27 cellular contexts compared by ENCODE assay signal in the genomic region with DNA sequence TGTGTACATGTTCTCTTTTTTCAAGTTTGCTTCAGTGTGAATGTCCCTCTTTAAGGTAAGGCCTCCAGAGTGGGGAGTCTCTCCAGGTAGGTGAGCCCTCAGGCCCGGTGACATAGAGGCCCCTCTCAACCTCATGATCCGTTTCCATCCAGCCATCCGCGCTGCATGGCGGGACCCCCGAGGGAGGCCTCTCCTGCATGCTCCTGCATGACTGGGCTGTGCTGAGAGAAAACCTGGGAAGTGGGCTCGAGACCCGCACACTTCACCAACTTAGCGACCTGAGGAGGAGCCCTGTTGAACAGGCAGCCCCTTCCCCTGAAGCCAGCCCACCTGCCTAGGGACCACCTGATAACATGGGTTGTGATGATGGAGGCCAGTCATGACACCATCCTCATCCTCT.
"Had no signal": no experiment of that assay in that cellular context is flagged by ENCODE, and none has a peak within 500 bp of the region (broad histone marks: within the 10 kb centered on the region; RNA-seq: fewer than 3 reads in every experiment).

No MANE protein-coding gene starts in this region.

- H3K27me3 ChIP-seq: breast epithelium had no signal

- H3K4me1 Mint-ChIP-seq: activated B cell treated with CpG ODN at 0.5 μM for 24 hours; activated naive CD4-positive, alpha-beta T cell treated with anti-CD3 and anti-CD28 coated beads, Interleukin-2, amount 50 U/mL, for 24 hours had no signal

- H3K9me3 Mint-ChIP-seq: activated B cell treated with CpG ODN at 0.5 μM for 24 hours; activated CD4-positive, alpha-beta T cell treated with anti-CD3 and anti-CD28 coated beads, Interleukin-2, amount 10 ng/mL, durations not matched to agents 24 days and 14 days; activated naive CD4-positive, alpha-beta T cell treated with anti-CD3 and anti-CD28 coated beads, Interleukin-2, amount 50 U/mL, for 24 hours; activated T-cell treated with anti-CD3 and anti-CD28 coated beads, Interleukin-2, amount 50 U/mL, for 24 hours; activated T-helper 1 cell treated with anti-CD3 and anti-CD28 coated beads, Interleukin-12 subunit alpha, Interleukin-12 subunit beta, Interleukin-2, Interleukin-4 antibody, amounts not matched to agents 30 ng/mL and 10 ng/mL and 1 ng/mL, durations not matched to agents 14 hours and 24 hours and 36 hours; T-cell had no signal

- H3K27me3 Mint-ChIP-seq: activated B cell treated with CpG ODN at 0.5 μM for 24 hours; activated CD4-positive, alpha-beta T cell treated with anti-CD3 and anti-CD28 coated beads, Interleukin-2, amount 10 ng/mL, durations not matched to agents 24 days and 14 days; activated CD8-positive, alpha-beta memory T cell treated with anti-CD3 and anti-CD28 coated beads, Interleukin-2, amount 10 ng/mL, durations not matched to agents 7 days and 5 days; activated naive CD4-positive, alpha-beta T cell treated with anti-CD3 and anti-CD28 coated beads, Interleukin-2, amount 50 U/mL, for 24 hours; activated T-cell treated with anti-CD3 and anti-CD28 coated beads, Interleukin-2, amount 50 U/mL, for 24 hours; T-cell had no signal

- H3K9me3 ChIP-seq: breast epithelium had no signal

- H3K4me3 ChIP-seq: breast epithelium had no signal

- ATAC-seq: activated CD8-positive, alpha-beta memory T cell treated with anti-CD3 and anti-CD28 coated beads, Interleukin-2, amount 10 ng/mL, durations not matched to agents 7 days and 5 days; T-cell had no signal

- DNase-seq: activated B cell treated with CpG ODN at 0.5 μM for 24 hours; activated CD4-positive, alpha-beta T cell treated with anti-CD3 and anti-CD28 coated beads for 1 hour; activated CD4-positive, alpha-beta T cell treated with anti-CD3 and anti-CD28 coated beads, Interleukin-2, amount 10 ng/mL, durations not matched to agents 24 days and 14 days; activated CD4-positive, alpha-beta T cell treated with anti-CD3 and anti-CD28 coated beads, Interleukin-2, amount 50 U/mL, for 48 hours; activated CD8-positive, alpha-beta memory T cell treated with anti-CD3 and anti-CD28 coated beads, Interleukin-2, amount 10 ng/mL, durations not matched to agents 7 days and 5 days; activated effector memory CD4-positive, alpha-beta T cell treated with Interleukin-2 at 50 U/mL for 16 hours; activated naive CD4-positive, alpha-beta T cell; activated T-cell treated with anti-CD3 and anti-CD28 coated beads, Interleukin-2, amount 50 U/mL, for 24 hours; central memory CD4-positive, alpha-beta T cell; KG1; NCI-H1092 treated with DMSO at 0.1 percent for 48 hours; NCI-H1417 treated with DMSO at 0.1 percent for 48 hours; NCI-H1694; NCI-H2029; NCI-H2107; NCI-H345; NCI-H510A; NCI-H69; NK-92 treated with Interleukin-12 subunit alpha and Interleukin-12 subunit beta, amount 100 ng/mL, for 24 hours; OCI-M1; SIG-M5; T-cell; T-helper 2 cell; T1000 had no signal

- H3K4me3 Mint-ChIP-seq: activated B cell treated with CpG ODN at 0.5 μM for 24 hours; activated CD4-positive, alpha-beta T cell treated with anti-CD3 and anti-CD28 coated beads, Interleukin-2, amount 10 ng/mL, durations not matched to agents 24 days and 14 days; activated CD8-positive, alpha-beta memory T cell treated with anti-CD3 and anti-CD28 coated beads, Interleukin-2, amount 10 ng/mL, durations not matched to agents 7 days and 5 days; activated naive CD4-positive, alpha-beta T cell treated with anti-CD3 and anti-CD28 coated beads, Interleukin-2, amount 50 U/mL, for 24 hours; activated T-cell treated with anti-CD3 and anti-CD28 coated beads, Interleukin-2, amount 50 U/mL, for 24 hours; activated T-helper 1 cell treated with anti-CD3 and anti-CD28 coated beads, Interleukin-12 subunit alpha, Interleukin-12 subunit beta, Interleukin-2, Interleukin-4 antibody, amounts not matched to agents 30 ng/mL and 10 ng/mL and 1 ng/mL, durations not matched to agents 14 hours and 24 hours and 36 hours; T-cell had no signal

- H3K36me3 ChIP-seq: breast epithelium had no signal

- H3K27ac Mint-ChIP-seq: activated B cell treated with CpG ODN at 0.5 μM for 24 hours; activated CD4-positive, alpha-beta T cell treated with anti-CD3 and anti-CD28 coated beads, Interleukin-2, amount 10 ng/mL, durations not matched to agents 24 days and 14 days; activated CD8-positive, alpha-beta memory T cell treated with anti-CD3 and anti-CD28 coated beads, Interleukin-2, amount 10 ng/mL, durations not matched to agents 7 days and 5 days; activated naive CD4-positive, alpha-beta T cell treated with anti-CD3 and anti-CD28 coated beads, Interleukin-2, amount 50 U/mL, for 24 hours; activated T-cell treated with anti-CD3 and anti-CD28 coated beads, Interleukin-2, amount 50 U/mL, for 24 hours; activated T-helper 1 cell treated with anti-CD3 and anti-CD28 coated beads, Interleukin-12 subunit alpha, Interleukin-12 subunit beta, Interleukin-2, Interleukin-4 antibody, amounts not matched to agents 30 ng/mL and 10 ng/mL and 1 ng/mL, durations not matched to agents 14 hours and 24 hours and 36 hours; T-cell had no signal
